Comparison of ENCODE assay signal across 8 cellular contexts in genomic region chr11:12111482-12112149, GRCh38. TPM values are rescaled to one million over a fixed set of nuclear protein-coding genes. Genes with fewer than 3 reads are reported as not detected.
DNase-seq lines count a peak whose midpoint lies in the region; ATAC-seq and TF ChIP-seq lines count a peak whose summit lies in the region.

No MANE protein-coding gene starts in this region.

- peak overlapping the region; percentile 89 to 91 for H3K27ac ChIP-seq in right atrium auricular region
- peak overlapping the region; percentile 70 to 82 (median 80) for H3K27ac ChIP-seq in gastrocnemius medialis

- H3K4me3 Mint-ChIP-seq in activated CD8-positive, alpha-beta T cell treated with anti-CD3 and anti-CD28 coated beads for 36 hours: peak overlapping the region; percentile 71

- POLR2A ChIA-PET in activated CD8-positive, alpha-beta T cell treated with anti-CD3 and anti-CD28 coated beads for 36 hours (lab: Charles Lee): interaction anchor here (0.9 to 2.5 kb wide), 12 partner anchors 8 to 124 kb away, joined by 3 to 7 read pairs (median 4); no protein-coding TSS in a partner anchor

- intact Hi-C loops in activated CD8-positive, alpha-beta T cell treated with anti-CD3 and anti-CD28 coated beads for 36 hours (cut with micrococcal nuclease): no loop called here
- intact Hi-C loops in gastrocnemius medialis (cut with DNase I; ENCODE audit: low total_unique reads): loop anchor here (2.0 to 5.0 kb wide), 3 partner anchors 44 to 269 kb away; no protein-coding TSS in a partner anchor

- no peaks in the 10 kb centered on the region for H3K36me3 ChIP-seq in right atrium auricular region
- H3K36me3 ChIP-seq in gastrocnemius medialis: no peaks in the 10 kb centered on the region

- no peak for TF ChIP-seq CTCF in activated CD8-positive, alpha-beta T cell treated with anti-CD3 and anti-CD28 coated beads for 36 hours (IDR thresholded peaks at IDR 0.05)
- TF ChIP-seq CTCF in right atrium auricular region (IDR thresholded peaks at IDR 0.05): no peak
- TF ChIP-seq CTCF in gastrocnemius medialis (IDR thresholded peaks at IDR 0.05 in 4 of 5, conservative IDR thresholded peaks at IDR 0.05 in 1 of 5): no peak

- no peak for TF ChIP-seq POLR2A in gastrocnemius medialis (IDR thresholded peaks at IDR 0.05)

- CTCF ChIA-PET in activated CD8-positive, alpha-beta T cell treated with anti-CD3 and anti-CD28 coated beads for 36 hours (lab: Charles Lee): interaction anchor here (0.6 kb wide), 1 partner anchor 9 kb away, joined by 3 read pairs; no protein-coding TSS in a partner anchor

- no peak for ATAC-seq in activated CD8-positive, alpha-beta T cell treated with anti-CD3 and anti-CD28 coated beads for 36 hours
- ATAC-seq in gastrocnemius medialis: no peak

- H3K36me3 Mint-ChIP-seq in activated CD8-positive, alpha-beta T cell treated with anti-CD3 and anti-CD28 coated beads for 36 hours (ENCODE audit: low read depth): no peaks in the 10 kb centered on the region

- no peaks in the 10 kb centered on the region for H3K27me3 Mint-ChIP-seq in activated CD8-positive, alpha-beta T cell treated with anti-CD3 and anti-CD28 coated beads for 36 hours

- DNase-seq in HT-29 (ENCODE audit: low spot score) (peak; percentile 43), right atrium auricular region (ENCODE audit: low spot score) (no peak), gastrocnemius medialis (no peak), T1000 (lab: John Stamatoyannopoulos, UW) (no peak), SKM-1 treated with dmso at 0.1 percent for 144 hours (lab: John Stamatoyannopoulos, UW; ENCODE audit: unreplicated experiment) (no peak), DMS114 treated with DMSO at 0.1 percent for 48 hours (lab: John Stamatoyannopoulos, UW; ENCODE audit: unreplicated experiment) (no peak)
- no peak for DNase-seq in activated CD8-positive, alpha-beta T cell treated with anti-CD3 and anti-CD28 coated beads for 36 hours
- DNase-seq in activated effector memory CD4-positive, alpha-beta T cell treated with Interleukin-2 at 50 U/mL for 16 hours: no peak

- in situ Hi-C loops in gastrocnemius medialis (cut with MboI; ENCODE audit: low sequenced_read_pairs in 4 of 4): no loop called here

- peaks cover 30% of the 10 kb centered on the region for H3K4me1 Mint-ChIP-seq in activated CD8-positive, alpha-beta T cell treated with anti-CD3 and anti-CD28 coated beads for 36 hours (ENCODE audit: low read depth)

- H3K27me3 ChIP-seq in right atrium auricular region (no peaks in the 10 kb centered on the region), gastrocnemius medialis (no peaks in the 10 kb centered on the region)

- H3K27ac Mint-ChIP-seq in activated CD8-positive, alpha-beta T cell treated with anti-CD3 and anti-CD28 coated beads for 36 hours: no peak overlapping the region

- peaks cover 0 to 54% of the 10 kb centered on the region in 2 donors for H3K4me1 ChIP-seq in right atrium auricular region
- H3K4me1 ChIP-seq in gastrocnemius medialis: peaks cover 10 to 19% of the 10 kb centered on the region in 2 donors

- no peaks in the 10 kb centered on the region for H3K9me3 Mint-ChIP-seq in activated CD8-positive, alpha-beta T cell treated with anti-CD3 and anti-CD28 coated beads for 36 hours

- peak overlapping the region; percentile 75 to 76 for H3K4me3 ChIP-seq in right atrium auricular region
- peak overlapping the region; percentile 65 to 92 (median 77) for H3K4me3 ChIP-seq in gastrocnemius medialis

- no peaks in the 10 kb centered on the region for H3K9me3 ChIP-seq in right atrium auricular region
- H3K9me3 ChIP-seq in gastrocnemius medialis: no peaks in the 10 kb centered on the region

RNA-seq across cellular contexts. Expression of gene MICAL2, which starts 1.2 kb away (rescaled TPM):
- total RNA-seq in HT-29 (2014; rRNA removed; shearing (Covaris generic)): 150 and 153 TPM in 2 replicates
- 100 to 1,000 TPM in 1 of 2 experiments, 10 to 100 TPM in 1; 99.8 to 105 TPM for total RNA-seq in activated CD8-positive, alpha-beta T cell treated with anti-CD3 and anti-CD28 coated beads for 36 hours
- 10 to 100 TPM; 77.6 to 84.5 TPM for total RNA-seq in right atrium auricular region
- 10 to 100 TPM; 24.7 to 53.7 (median 37.0) TPM for total RNA-seq in gastrocnemius medialis
